ENCODE assay signal across 10 cellular contexts in genomic region chr3:11300970-11301369, GRCh38. TPM values are rescaled to one million over a fixed set of nuclear protein-coding genes. Genes with fewer than 3 reads are reported as not detected.
A peak's percentile ranks its signal among the peaks of the same experiment; 100 is the strongest.
DNase-seq lines count a peak whose midpoint lies in the region; ATAC-seq and TF ChIP-seq lines count a peak whose summit lies in the region.
"Had no signal": no experiment of that assay in that cellular context is flagged by ENCODE, and none has a peak within 500 bp of the region (broad histone marks: within the 10 kb centered on the region; RNA-seq: fewer than 3 reads in every experiment).

No MANE protein-coding gene starts in this region.

- peaks cover 58 to 63% of the 10 kb centered on the region in 2 donors for H3K36me3 Mint-ChIP-seq in CD4-positive, alpha-beta memory T cell
- H3K36me3 Mint-ChIP-seq in activated T-helper 17 cell treated with anti-CD3 and anti-CD28 coated beads, Interleukin-2, amount 50 U/mL, for 72 hours (ENCODE audit: low read depth), result peaks cover 81% of the 10 kb centered on the region

- ATAC-seq in GM19395 (IDR thresholded peaks at IDR 0.05; ENCODE audit: unreplicated experiment) (peak; percentile 93), HG03066 (IDR thresholded peaks at IDR 0.05; ENCODE audit: low read depth, unreplicated experiment) (peak; percentile 96), psoas muscle (no peak), HG03045 (IDR thresholded peaks at IDR 0.05; ENCODE audit: unreplicated experiment) (no peak)
- ATAC-seq in activated T-helper 17 cell treated with anti-CD3 and anti-CD28 coated beads, Interleukin-2, amount 50 U/mL, for 72 hours (replicated peaks), result peak; percentile 82
- ATAC-seq: left ventricle myocardium superior had no signal

- H3K4me3 ChIP-seq in CD4-positive, alpha-beta memory T cell (ENCODE audit: low read length in 2 of 2), result no peak overlapping the region
- H3K4me3 ChIP-seq in adrenal gland (no peak overlapping the region), psoas muscle (no peak overlapping the region)

- CTCF ChIA-PET in CD4-positive, alpha-beta memory T cell (lab: Charles Lee; ENCODE audit: partially characterized antibody), result no interaction called here

- H3K4me1 ChIP-seq in CD4-positive, alpha-beta memory T cell (ENCODE audit: insufficient read depth, low read length), result no peaks in the 10 kb centered on the region
- H3K4me1 ChIP-seq in adrenal gland (replicated peaks in 1 of 2), result peaks cover 5 to 10% of the 10 kb centered on the region in 2 donors
- H3K4me1 ChIP-seq in psoas muscle, result peaks cover 7% of the 10 kb centered on the region

- WGBS in adrenal gland, 4 donors, result 92 to 95% (median 93%) methylated on average over 3 of the region's 3 CpGs
- 95 to 98% (median 98%) methylated on average over 3 of the region's 3 CpGs for WGBS in psoas muscle, 3 donors

- peaks cover 17% of the 10 kb centered on the region for H3K36me3 ChIP-seq in CD4-positive, alpha-beta memory T cell (ENCODE audit: insufficient read depth, low read length)
- peaks cover 0 to 10% of the 10 kb centered on the region in 2 donors for H3K36me3 ChIP-seq in adrenal gland (replicated peaks in 1 of 2)
- peaks cover 6 to 55% of the 10 kb centered on the region in 2 donors for H3K36me3 ChIP-seq in psoas muscle (ENCODE audit: insufficient read depth in 1 of 2, low read depth in 1 of 2)

- no peak for TF ChIP-seq POLR2A in adrenal gland (IDR thresholded peaks at IDR 0.05)

- intact Hi-C loops in CD4-positive, alpha-beta memory T cell (cut with micrococcal nuclease), result no loop called here
- intact Hi-C loops in adrenal gland (cut with DNase I) (no loop called here), psoas muscle (cut with DNase I) (no loop called here)

- no peak overlapping the region for H3K4me3 Mint-ChIP-seq in CD4-positive, alpha-beta memory T cell
- no peak overlapping the region for H3K4me3 Mint-ChIP-seq in activated T-helper 17 cell treated with anti-CD3 and anti-CD28 coated beads, Interleukin-2, amount 50 U/mL, for 72 hours
- H3K4me3 Mint-ChIP-seq: B cell had no signal

- POLR2A ChIA-PET in CD4-positive, alpha-beta memory T cell (lab: Charles Lee; ENCODE audit: partially characterized antibody), result interaction anchor here (0.9 kb wide), 1 partner anchor 29 kb away, joined by 4 read pairs; the partner anchor contains the start of gene ATG7

- no peaks in the 10 kb centered on the region for H3K27me3 Mint-ChIP-seq in CD4-positive, alpha-beta memory T cell
- no peaks in the 10 kb centered on the region for H3K27me3 Mint-ChIP-seq in activated T-helper 17 cell treated with anti-CD3 and anti-CD28 coated beads, Interleukin-2, amount 50 U/mL, for 72 hours
- H3K27me3 Mint-ChIP-seq: B cell had no signal

- DNase-seq in CD4-positive, alpha-beta memory T cell, result no peak
- DNase-seq in adrenal gland (no peak), psoas muscle (no peak), globus pallidus (ENCODE audit: low spot score) (no peak)
- DNase-seq: left ventricle myocardium superior had no signal

- peaks cover 4 to 18% (median 10%) of the 10 kb centered on the region in 4 donors for H3K4me1 Mint-ChIP-seq in CD4-positive, alpha-beta memory T cell
- H3K4me1 Mint-ChIP-seq in activated T-helper 17 cell treated with anti-CD3 and anti-CD28 coated beads, Interleukin-2, amount 50 U/mL, for 72 hours, result peaks cover 15% of the 10 kb centered on the region
- H3K4me1 Mint-ChIP-seq: B cell had no signal

- H3K9me3 ChIP-seq in CD4-positive, alpha-beta memory T cell (ENCODE audit: control insufficient read depth in 1 of 2, low read length in 2 of 2), result no peaks in the 10 kb centered on the region
- H3K9me3 ChIP-seq in adrenal gland (replicated peaks in 1 of 3) (no peaks in the 10 kb centered on the region), psoas muscle (no peaks in the 10 kb centered on the region)

- no peak for TF ChIP-seq CTCF in adrenal gland (IDR thresholded peaks at IDR 0.05)
- TF ChIP-seq CTCF in psoas muscle (IDR thresholded peaks at IDR 0.05), result no peak

- H3K9me3 Mint-ChIP-seq in CD4-positive, alpha-beta memory T cell, result no peaks in the 10 kb centered on the region
- no peaks in the 10 kb centered on the region for H3K9me3 Mint-ChIP-seq in activated T-helper 17 cell treated with anti-CD3 and anti-CD28 coated beads, Interleukin-2, amount 50 U/mL, for 72 hours

- H3K27ac ChIP-seq in CD4-positive, alpha-beta memory T cell (ENCODE audit: low read depth, low read length), result no peak overlapping the region
- H3K27ac ChIP-seq in adrenal gland (no peak overlapping the region), psoas muscle (no peak overlapping the region)

- H3K27ac Mint-ChIP-seq in CD4-positive, alpha-beta memory T cell, result peak overlapping the region in 4 of 7 donors; percentile 1 to 88 (median 40)
- H3K27ac Mint-ChIP-seq in activated T-helper 17 cell treated with anti-CD3 and anti-CD28 coated beads, Interleukin-2, amount 50 U/mL, for 72 hours, result peak overlapping the region; percentile 23
- H3K27ac Mint-ChIP-seq: B cell had no signal

- no peaks in the 10 kb centered on the region for H3K27me3 ChIP-seq in CD4-positive, alpha-beta memory T cell (ENCODE audit: insufficient read depth, low read length)
- H3K27me3 ChIP-seq in adrenal gland (no peaks in the 10 kb centered on the region), psoas muscle (ENCODE audit: insufficient read depth in 3 of 3, low read length in 2 of 3) (no peaks in the 10 kb centered on the region)

RNA-seq across cellular contexts. Expression of gene ATG7, which starts 28.8 kb away (rescaled TPM):
- 10 to 100 TPM; 32.5 to 32.8 TPM for total RNA-seq in CD4-positive, alpha-beta memory T cell
- 10 to 100 TPM; 16.9 to 23.0 TPM for polyA plus RNA-seq in CD4-positive, alpha-beta memory T cell
- 10 to 100 TPM; 34.6 to 37.7 TPM for total RNA-seq in activated T-helper 17 cell treated with anti-CD3 and anti-CD28 coated beads, Interleukin-2, amount 50 U/mL, for 72 hours
- total RNA-seq in adrenal gland, result 100 to 1,000 TPM in 1 of 8 donors, 10 to 100 TPM in 7; 29.5 to 118 (median 46.2) TPM
- 10 to 100 TPM in 2 of 3 donors, 1 to 10 TPM in 1; 9.1 to 24.2 (median 11.2) TPM for polyA plus RNA-seq in adrenal gland
- 10 to 100 TPM; 13.5 to 15.0 (median 14.5) TPM for total RNA-seq in psoas muscle
- 10 to 100 TPM in 2 of 3 donors, 1 to 10 TPM in 1; 5.9 to 13.1 (median 10.3) TPM for polyA plus RNA-seq in psoas muscle

Comparison
In these comparisons a context has a peak if more than half of its experiments do, and no peak if none do; other contexts are left out.
1. ATAC-seq: peak in GM19395 (single experiment), HG03066 (single experiment) and activated T-helper 17 cell treated with anti-CD3 and anti-CD28 coated beads, Interleukin-2, amount 50 U/mL, for 72 hours (single experiment); none in psoas muscle (0 of 4) and HG03045 (single experiment).